8 cellular contexts compared by ENCODE assay signal in genomic region chr1:75725256-75725655, GRCh38.
A peak's percentile ranks its signal among the peaks of the same experiment; 100 is the strongest.
DNase-seq lines count a peak whose midpoint lies in the region; TF ChIP-seq lines count a peak whose summit lies in the region.

No MANE protein-coding gene starts in this region.

- H3K9ac ChIP-seq in ES-I3 (ENCODE audit: low read depth, low read length): peak overlapping the region; percentile 95
- peak overlapping the region; percentile 41 for H3K9ac ChIP-seq in endocrine pancreas (ENCODE audit: control insufficient read depth, insufficient read depth, low read length)

- H3K27me3 ChIP-seq in endocrine pancreas (ENCODE audit: control insufficient read depth, insufficient read depth, low read length) (no peaks in the 10 kb centered on the region), neuron (ENCODE audit: insufficient read depth, low read length) (no peaks in the 10 kb centered on the region)

- POLR2A ChIA-PET in HEK293T (lab: Yijun Ruan, JAX): interaction anchor here (3.9 kb wide), 1 partner anchor 60 kb away, joined by 25 read pairs; the partner anchor contains the start of gene RABGGTB

- H3K36me3 ChIP-seq in ES-I3 (ENCODE audit: insufficient read depth, low read length): no peaks in the 10 kb centered on the region; the same call in 1 of the 2 replicates
- no peaks in the 10 kb centered on the region for H3K36me3 ChIP-seq in endocrine pancreas (ENCODE audit: control insufficient read depth, insufficient read depth, low read length)
- H3K36me3 ChIP-seq in neuron (ENCODE audit: insufficient read depth, low read length): peaks cover 2% of the 10 kb centered on the region

- no peaks in the 10 kb centered on the region; the same call in 1 of the 2 replicates for H3K9me3 ChIP-seq in ES-I3 (ENCODE audit: control insufficient read depth, insufficient read depth, low read length)
- H3K9me3 ChIP-seq in endocrine pancreas (ENCODE audit: control insufficient read depth, low read length): no peaks in the 10 kb centered on the region
- H3K9me3 ChIP-seq in neuron (ENCODE audit: low read length): no peaks in the 10 kb centered on the region

- CTCF ChIA-PET in HEK293T (lab: Yijun Ruan, JAX): no interaction called here

- H3K4me1 ChIP-seq in ES-I3 (ENCODE audit: insufficient read depth, low read length) (peaks cover 11% of the 10 kb centered on the region), endocrine pancreas (ENCODE audit: control insufficient read depth, insufficient read depth, low read length) (peaks cover 9% of the 10 kb centered on the region), neuron (ENCODE audit: insufficient read depth, low read length) (peaks cover 19% of the 10 kb centered on the region)

- H3K4me3 ChIP-seq in endocrine pancreas (ENCODE audit: control insufficient read depth, insufficient read depth, low read length) (peak overlapping the region; percentile 96), neuron (ENCODE audit: low read length) (peak overlapping the region; percentile 72)

- H2AFZ ChIP-seq in neuron (ENCODE audit: low read depth, low read length): peak overlapping the region; percentile 76

- peak; percentile 49 for DNase-seq in OCI-M1 (lab: John Stamatoyannopoulos, UW)
- DNase-seq in stimulated activated CD4-positive, alpha-beta T cell treated with anti-CD3 and anti-CD28 coated beads, Interleukin-1b, Interleukin-23, amount 100 ng/mL, for 48 hours: no peak
- DNase-seq in nucleus accumbens (lab: John Stamatoyannopoulos, UW): no peak
- no peak for DNase-seq in HEK293T (ENCODE audit: extremely low spot score)
- DNase-seq in NCI-H2227 treated with DMSO at 0.1 percent for 48 hours (lab: John Stamatoyannopoulos, UW): no peak

TF ChIP-seq in HEK293T, 16 proteins besides CTCF, POLR2A, EP300 and RAD21:
- TF ChIP-seq BHLHE40 (IDR thresholded peaks at IDR 0.05; ENCODE audit: borderline replicate concordance): no peak
- TF ChIP-seq HDGF (IDR thresholded peaks at IDR 0.05; ENCODE audit: borderline replicate concordance): no peak
- no peak for TF ChIP-seq NFRKB (IDR thresholded peaks at IDR 0.05)
- no peak for TF ChIP-seq CTBP1 (IDR thresholded peaks at IDR 0.05; ENCODE audit: borderline replicate concordance)
- no peak for TF ChIP-seq FOXA1 (IDR thresholded peaks at IDR 0.05)
- TF ChIP-seq FOXK2 (IDR thresholded peaks at IDR 0.05): no peak
- no peak for TF ChIP-seq ARNT (IDR thresholded peaks at IDR 0.05)
- TF ChIP-seq SUZ12 (IDR thresholded peaks at IDR 0.05): no peak
- no peak for TF ChIP-seq TARDBP (IDR thresholded peaks at IDR 0.05)
- no peak for TF ChIP-seq FOXM1 (IDR thresholded peaks at IDR 0.05; ENCODE audit: borderline replicate concordance)
- no peak for TF ChIP-seq ELF4 (IDR thresholded peaks at IDR 0.05)
- TF ChIP-seq LEF1 (IDR thresholded peaks at IDR 0.05; ENCODE audit: borderline replicate concordance): no peak
- TF ChIP-seq SP1 (IDR thresholded peaks at IDR 0.05): no peak
- no peak for TF ChIP-seq PKNOX1 (IDR thresholded peaks at IDR 0.05)
- no peak for TF ChIP-seq L3MBTL2 (conservative IDR thresholded peaks at IDR 0.05)
- TF ChIP-seq ZNF384 (IDR thresholded peaks at IDR 0.05): no peak
